In genomic region chr20:53940356-53940694, GRCh38 we compare ENCODE assay signal across 8 cellular contexts.
A peak's percentile ranks its signal among the peaks of the same experiment; 100 is the strongest.
DNase-seq lines count a peak whose midpoint lies in the region; ATAC-seq lines count a peak whose summit lies in the region.

No MANE protein-coding gene starts in this region.

- ATAC-seq in GM18498 (IDR thresholded peaks at IDR 0.05; ENCODE audit: unreplicated experiment): no peak
- ATAC-seq in GM19455 (IDR thresholded peaks at IDR 0.05; ENCODE audit: unreplicated experiment): no peak

- H3K4me1 ChIP-seq in SJSA1 (replicated peaks) (peaks cover 30% of the 10 kb centered on the region), iPS-20b (ENCODE audit: insufficient read depth, low read length) (peaks cover 38% of the 10 kb centered on the region; the same call in 1 of the 2 replicates), skeletal muscle tissue (ENCODE audit: control insufficient read depth in 3 of 3, insufficient read depth in 3 of 3, low read length in 3 of 3) (peaks cover 10 to 24% (median 17%) of the 10 kb centered on the region in 3 donors)

- H3K9me3 ChIP-seq in SJSA1 (replicated peaks) (no peaks in the 10 kb centered on the region), iPS-20b (ENCODE audit: insufficient read depth, low read depth, low read length) (no peaks in the 10 kb centered on the region), skeletal muscle tissue (ENCODE audit: control insufficient read depth in 3 of 3, low read length in 3 of 3) (no peaks in the 10 kb centered on the region)

- peak overlapping the region; percentile 17; the same call in 1 of the 2 replicates for H3K4me3 ChIP-seq in H7 (ENCODE audit: insufficient read depth, low read depth, low read length)
- H3K4me3 ChIP-seq in SJSA1: no peak overlapping the region
- H3K4me3 ChIP-seq in iPS-20b (ENCODE audit: low read length): peak overlapping the region; percentile 57
- H3K4me3 ChIP-seq in skeletal muscle tissue (ENCODE audit: low read length in 3 of 3): peak overlapping the region; percentile 40 to 64 (median 60)

- H3K27me3 ChIP-seq in H7 (ENCODE audit: control insufficient read depth, insufficient read depth, low read length): no peaks in the 10 kb centered on the region
- H3K27me3 ChIP-seq in SJSA1 (replicated peaks): no peaks in the 10 kb centered on the region
- no peaks in the 10 kb centered on the region for H3K27me3 ChIP-seq in iPS-20b (ENCODE audit: insufficient read depth, low read length)
- peaks cover 0 to 2% (median 0%) of the 10 kb centered on the region in 3 donors for H3K27me3 ChIP-seq in skeletal muscle tissue (ENCODE audit: control insufficient read depth in 3 of 3, insufficient read depth in 3 of 3, low read length in 3 of 3)

- H3K27ac ChIP-seq in SJSA1 (peak overlapping the region; percentile 95), iPS-20b (ENCODE audit: low read length) (peak overlapping the region; percentile 74), skeletal muscle tissue (ENCODE audit: low read depth, low read length) (peak overlapping the region; percentile 77)

- DNase-seq in H7: no peak
- no peak for DNase-seq in SJSA1 (ENCODE audit: low read depth in 1 of 2, low spot score in 2 of 2)
- DNase-seq in SW 1271 (lab: John Stamatoyannopoulos, UW): no peak
- no peak for DNase-seq in activated CD4-positive, CD25-positive, alpha-beta regulatory T cell (lab: John Stamatoyannopoulos, UW)

- no peaks in the 10 kb centered on the region for H3K36me3 ChIP-seq in H7 (replicated peaks; ENCODE audit: control insufficient read depth, insufficient read depth, low read length)
- no peaks in the 10 kb centered on the region for H3K36me3 ChIP-seq in SJSA1
- H3K36me3 ChIP-seq in iPS-20b (ENCODE audit: insufficient read depth, low read depth, low read length): no peaks in the 10 kb centered on the region
- no peaks in the 10 kb centered on the region for H3K36me3 ChIP-seq in skeletal muscle tissue (ENCODE audit: control insufficient read depth in 3 of 3, insufficient read depth in 3 of 3, low read length in 3 of 3)

- peak overlapping the region; percentile 69; the same call in 1 of the 2 replicates for H3K9ac ChIP-seq in iPS-20b (ENCODE audit: low read depth, low read length)
- H3K9ac ChIP-seq in skeletal muscle tissue (ENCODE audit: low read depth in 1 of 3, low read length in 3 of 3): peak overlapping the region in 2 of 3 donors; percentile 54 to 65
